In the genomic region with DNA sequence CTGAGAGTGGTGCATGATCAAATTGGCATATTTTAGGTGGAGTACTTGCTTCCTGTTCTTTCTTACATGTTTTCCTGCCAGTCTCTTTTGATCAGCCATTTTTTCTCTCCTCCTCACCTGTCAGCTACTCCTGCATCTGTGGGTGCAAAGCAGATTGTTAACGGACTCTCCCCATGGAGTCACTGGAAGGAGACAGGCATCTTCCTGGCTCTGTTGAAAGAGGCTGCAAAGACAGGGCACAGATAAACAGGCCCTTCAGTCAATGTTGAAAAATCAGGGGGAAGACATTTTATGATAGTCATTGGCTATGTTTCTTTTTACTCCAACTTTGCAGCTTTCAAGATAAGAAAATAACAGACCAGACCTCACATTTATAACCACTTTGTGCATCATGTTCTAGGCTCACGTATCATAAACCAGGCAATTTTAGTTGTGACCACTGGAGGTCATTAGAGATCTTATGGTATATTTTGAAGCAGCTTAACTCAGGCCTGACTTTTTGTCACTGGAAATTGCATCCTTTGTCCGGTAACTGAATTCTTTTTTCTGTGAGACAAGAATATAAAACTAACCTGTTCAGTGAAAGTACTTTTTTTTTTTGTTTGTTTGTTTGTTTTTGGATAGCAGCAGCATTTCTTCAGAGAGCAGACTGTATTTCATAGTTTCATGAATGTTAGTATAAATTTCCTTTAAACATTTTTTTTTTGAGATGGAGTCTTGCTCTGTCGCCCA, we compare ENCODE assay signal across 1 cellular context.
TF ChIP-seq lines count a peak whose summit lies in the region.

No MANE protein-coding gene starts in this region.

TF ChIP-seq in HepG2, 621 proteins besides CTCF, POLR2A, EP300 and RAD21 (continued from another document):
- TF ChIP-seq TBX2 (CRISPR knock-in tag; IDR thresholded peaks at IDR 0.05; ENCODE audit: borderline replicate concordance) (no peak), ZNF788 (CRISPR knock-in tag; IDR thresholded peaks at IDR 0.05; ENCODE audit: borderline replicate concordance) (no peak)
TF ChIP-seq in HepG2: peak in this region for 5.
